18 cellular contexts compared by ENCODE assay signal in genomic region chr12:47941475-47942326, GRCh38. TPM values are rescaled to one million over a fixed set of nuclear protein-coding genes. Genes with fewer than 3 reads are reported as not detected.
A peak's percentile ranks its signal among the peaks of the same experiment; 100 is the strongest.
DNase-seq lines count a peak whose midpoint lies in the region; ATAC-seq, FAIRE-seq and TF ChIP-seq lines count a peak whose summit lies in the region.
"Had no signal": no experiment of that assay in that cellular context is flagged by ENCODE, and none has a peak within 500 bp of the region (broad histone marks: within the 10 kb centered on the region; RNA-seq: fewer than 3 reads in every experiment).

No MANE protein-coding gene starts in this region.

- peaks cover 11% of the 10 kb centered on the region for H3K27me3 ChIP-seq in H7 (ENCODE audit: control insufficient read depth, insufficient read depth, low read length)
- no peaks in the 10 kb centered on the region for H3K27me3 ChIP-seq in PC-3 (ENCODE audit: low read length)
- H3K27me3 ChIP-seq: ovary, testis had no signal

- H3K79me2 ChIP-seq in PC-3 (ENCODE audit: low read length), result no peaks in the 10 kb centered on the region

- H3K9me3 ChIP-seq in PC-3 (ENCODE audit: low read length), result no peaks in the 10 kb centered on the region
- H3K9me3 ChIP-seq: lower lobe of right lung, ovary, sigmoid colon, testis had no signal

- no peak for FAIRE-seq in D721Med (lab: Jason Lieb, UNC)
- FAIRE-seq: islet of Langerhans had no signal

- DNase-seq in H7, result peak; percentile 72
- DNase-seq in coronary artery (ENCODE audit: low spot score), result no peak
- no peak for DNase-seq in memory B cell (ENCODE audit: low spot score in 2 of 2)
- no peak for DNase-seq in stimulated activated effector memory CD8-positive, alpha-beta T cell treated with anti-CD3 and anti-CD28 coated beads, Interleukin-12 subunit alpha, Interleukin-12 subunit beta, amount 100 ng/mL, for 72 hours (ENCODE audit: low spot score in 2 of 2)
- DNase-seq in PC-3, result no peak
- no peak for DNase-seq in germinal center (ENCODE audit: low spot score)
- DNase-seq in D721Med (ENCODE audit: insufficient read length, low spot score), result no peak
- DNase-seq: activated effector memory CD4-positive, alpha-beta T cell treated with Interleukin-2 at 50 U/mL for 16 hours; HCEC 1CT; lower lobe of right lung; testis had no signal

- H3K9me3 Mint-ChIP-seq in memory B cell, result no peaks in the 10 kb centered on the region
- no peaks in the 10 kb centered on the region for H3K9me3 Mint-ChIP-seq in stimulated activated effector memory CD8-positive, alpha-beta T cell treated with anti-CD3 and anti-CD28 coated beads, Interleukin-12 subunit alpha, Interleukin-12 subunit beta, amount 100 ng/mL, for 72 hours
- H3K9me3 Mint-ChIP-seq: activated naive CD8-positive, alpha-beta T cell treated with anti-CD3 and anti-CD28 coated beads, Interleukin-2, amount 50 U/mL, for 24 hours; brain had no signal

- peaks cover 35% of the 10 kb centered on the region for H3K27me3 Mint-ChIP-seq in memory B cell

- H3K4me1 ChIP-seq in PC-3 (ENCODE audit: insufficient read depth, low read length), result peaks cover 16% of the 10 kb centered on the region
- H3K4me1 ChIP-seq: lower lobe of right lung, testis had no signal

- no peak overlapping the region for H3K27ac Mint-ChIP-seq in memory B cell
- peak overlapping the region; percentile 4 for H3K27ac Mint-ChIP-seq in stimulated activated effector memory CD8-positive, alpha-beta T cell treated with anti-CD3 and anti-CD28 coated beads, Interleukin-12 subunit alpha, Interleukin-12 subunit beta, amount 100 ng/mL, for 72 hours
- H3K27ac Mint-ChIP-seq: activated naive CD8-positive, alpha-beta T cell treated with anti-CD3 and anti-CD28 coated beads, Interleukin-2, amount 50 U/mL, for 24 hours; brain; IgD-negative memory B cell had no signal

- peak; percentile 35 for ATAC-seq in memory B cell (ENCODE audit: low read depth)
- ATAC-seq in stimulated activated effector memory CD8-positive, alpha-beta T cell treated with anti-CD3 and anti-CD28 coated beads, Interleukin-12 subunit alpha, Interleukin-12 subunit beta, amount 100 ng/mL, for 72 hours, result no peak
- no peak for ATAC-seq in PC-3
- ATAC-seq: Right ventricle myocardium inferior had no signal

- H3K9ac ChIP-seq in PC-3 (ENCODE audit: low read length), result no peak overlapping the region

- CTCF ChIA-PET in PC-3 (lab: Charles Lee), result no interaction called here

- H3K4me3 Mint-ChIP-seq in memory B cell, result peak overlapping the region; percentile 28
- no peak overlapping the region for H3K4me3 Mint-ChIP-seq in stimulated activated effector memory CD8-positive, alpha-beta T cell treated with anti-CD3 and anti-CD28 coated beads, Interleukin-12 subunit alpha, Interleukin-12 subunit beta, amount 100 ng/mL, for 72 hours
- H3K4me3 Mint-ChIP-seq: activated naive CD8-positive, alpha-beta T cell treated with anti-CD3 and anti-CD28 coated beads, Interleukin-2, amount 50 U/mL, for 24 hours; brain; IgD-negative memory B cell had no signal

- POLR2A ChIA-PET in PC-3 (lab: Charles Lee; ENCODE audit: unreplicated experiment), result no interaction called here

- H2AFZ ChIP-seq in PC-3 (ENCODE audit: low read length), result no peak overlapping the region

- intact Hi-C loops in PC-3 (cut with micrococcal nuclease), result loop anchor here (10.0 kb wide), 1 partner anchor 117 kb away; no protein-coding TSS in a partner anchor

- no peak overlapping the region for H3K4me2 ChIP-seq in PC-3 (ENCODE audit: low read length)

- H3K36me3 ChIP-seq in H7 (replicated peaks; ENCODE audit: control insufficient read depth, insufficient read depth, low read length) (no peaks in the 10 kb centered on the region), PC-3 (ENCODE audit: low read depth, low read length) (no peaks in the 10 kb centered on the region)
- H3K36me3 ChIP-seq: lower lobe of right lung, ovary, sigmoid colon had no signal

- no TSS peak for BruUV-seq in PC-3 (replicated peaks; lab: Mats Ljungman, UMichigan)

- TF ChIP-seq CTCF in coronary artery (IDR thresholded peaks at IDR 0.05), result no peak
- no peak for TF ChIP-seq CTCF in PC-3 (conservative IDR thresholded peaks at IDR 0.05; ENCODE audit: low read depth, low read length)
- TF ChIP-seq CTCF in D721Med (IDR thresholded peaks at IDR 0.05; ENCODE audit: insufficient read depth, missing control alignments), result no peak

- peaks cover 4% of the 10 kb centered on the region for H3K4me1 Mint-ChIP-seq in memory B cell
- peaks cover 12% of the 10 kb centered on the region for H3K4me1 Mint-ChIP-seq in stimulated activated effector memory CD8-positive, alpha-beta T cell treated with anti-CD3 and anti-CD28 coated beads, Interleukin-12 subunit alpha, Interleukin-12 subunit beta, amount 100 ng/mL, for 72 hours

- no peaks in the 10 kb centered on the region for H3K9me2 ChIP-seq in PC-3 (replicated peaks; ENCODE audit: low read length)

- H3K27ac ChIP-seq in coronary artery (no peak overlapping the region), PC-3 (ENCODE audit: low read length) (no peak overlapping the region)
- H3K27ac ChIP-seq: lower lobe of right lung, ovary, sigmoid colon, testis had no signal

- H3K36me3 Mint-ChIP-seq in memory B cell, result no peaks in the 10 kb centered on the region
- no peaks in the 10 kb centered on the region for H3K36me3 Mint-ChIP-seq in stimulated activated effector memory CD8-positive, alpha-beta T cell treated with anti-CD3 and anti-CD28 coated beads, Interleukin-12 subunit alpha, Interleukin-12 subunit beta, amount 100 ng/mL, for 72 hours
- H3K36me3 Mint-ChIP-seq: brain, IgD-negative memory B cell had no signal

- no peaks in the 10 kb centered on the region for H4K20me1 ChIP-seq in PC-3 (ENCODE audit: low read length)

- peak overlapping the region; percentile 20; the same call in 1 of the 2 replicates for H3K4me3 ChIP-seq in H7 (ENCODE audit: insufficient read depth, low read depth, low read length)
- H3K4me3 ChIP-seq in coronary artery, result peak overlapping the region; percentile 56
- no peak overlapping the region for H3K4me3 ChIP-seq in PC-3 (ENCODE audit: low read length)
- H3K4me3 ChIP-seq: lower lobe of right lung, ovary, sigmoid colon, testis had no signal

- no peaks in the 10 kb centered on the region for H3F3A ChIP-seq in PC-3 (ENCODE audit: low read length, unreplicated experiment)

RNA-seq across cellular contexts. Expression of gene TMEM106C, which starts 21.7 kb away (rescaled TPM):
- total RNA-seq in H7 (2014; rRNA removed; shearing (Covaris generic)), result 13.4 and 15.6 TPM in 2 replicates
- 114 and 166 TPM in 2 replicates for total RNA-seq in PC-3 (2014; rRNA removed)

RNA-seq across cellular contexts. Expression of gene VDR, which starts 36.9 kb away (rescaled TPM):
- 0.03 TPM in 1 of 2 replicates, not detected in the other for total RNA-seq in H7 (2014; rRNA removed; shearing (Covaris generic))
- 19.6 and 19.9 TPM in 2 replicates for total RNA-seq in PC-3 (2014; rRNA removed)

Comparison
In these comparisons a context has a peak if more than half of its experiments do, and no peak if none do; other contexts are left out.
1. RNA of gene VDR, which starts 36.9 kb away (total RNA-seq): 19.6 to 19.9 TPM in PC-3; 0.03 TPM in H7; every median in the first group is over 10 times any median in the second.